ENCODE assay signal across 3 cellular contexts in genomic region chr17:12625092-12625491, GRCh38.
TF ChIP-seq lines count a peak whose summit lies in the region.

No MANE protein-coding gene starts in this region.

TF ChIP-seq in GM23338, 12 proteins besides CTCF, POLR2A, EP300 and RAD21:
- TF ChIP-seq REST (IDR thresholded peaks at IDR 0.05; ENCODE audit: unreplicated experiment) (no peak), ZNF114 (CRISPR knock-in tag; IDR thresholded peaks at IDR 0.05) (no peak), EZH2phosphoT487 (IDR thresholded peaks at IDR 0.05; ENCODE audit: unreplicated experiment) (no peak), POLR2AphosphoS5 (IDR thresholded peaks at IDR 0.05; ENCODE audit: low read depth) (no peak)

TF ChIP-seq in IMR-90, 13 proteins besides CTCF, POLR2A, EP300 and RAD21:
- TF ChIP-seq NFE2L2 (IDR thresholded peaks at IDR 0.05; ENCODE audit: low read depth, low read length) (no peak), MXI1 (IDR thresholded peaks at IDR 0.05; ENCODE audit: borderline replicate concordance, low read depth, low read length) (no peak), SMC3 (IDR thresholded peaks at IDR 0.05; ENCODE audit: low read depth, low read length) (no peak), MAFK (IDR thresholded peaks at IDR 0.05; ENCODE audit: low read depth, low read length) (no peak)
TF ChIP-seq in IMR-90: peak in this region for 0.

TF ChIP-seq in H1, 55 proteins besides CTCF, POLR2A, EP300 and RAD21:
- TF ChIP-seq KDM4A (IDR thresholded peaks at IDR 0.05; ENCODE audit: low read depth, low read length, severe bottlenecking): no peak
- no peak for TF ChIP-seq JUND (IDR thresholded peaks at IDR 0.05; ENCODE audit: low read length)
- no peak for TF ChIP-seq POU5F1 (IDR thresholded peaks at IDR 0.05; ENCODE audit: low read depth, low read length)
- TF ChIP-seq CREB1 (IDR thresholded peaks at IDR 0.05): no peak
- TF ChIP-seq FOSL1 (IDR thresholded peaks at IDR 0.05; ENCODE audit: insufficient read depth, low read depth, low read length): no peak
- TF ChIP-seq SP1 (IDR thresholded peaks at IDR 0.05; ENCODE audit: low read depth, low read length): no peak
- TF ChIP-seq JUN (IDR thresholded peaks at IDR 0.05; ENCODE audit: low read depth, low read length): no peak
- TF ChIP-seq CTBP2 (IDR thresholded peaks at IDR 0.05; ENCODE audit: borderline replicate concordance, insufficient read depth, insufficient read length, low read length): no peak
- no peak for TF ChIP-seq CHD2 (IDR thresholded peaks at IDR 0.05; ENCODE audit: low read length)
- TF ChIP-seq SIRT6 (IDR thresholded peaks at IDR 0.05; ENCODE audit: low read length): no peak
- no peak for TF ChIP-seq GABPA (IDR thresholded peaks at IDR 0.05; ENCODE audit: borderline replicate concordance, insufficient read depth, low read length)
- no peak for TF ChIP-seq SUZ12 (IDR thresholded peaks at IDR 0.05; ENCODE audit: low read length)
- TF ChIP-seq USF2 (IDR thresholded peaks at IDR 0.05; ENCODE audit: low read length): no peak
- TF ChIP-seq SAP30 (IDR thresholded peaks at IDR 0.05; ENCODE audit: insufficient read depth, insufficient replicate concordance, low read length): no peak
- TF ChIP-seq NRF1 (IDR thresholded peaks at IDR 0.05; ENCODE audit: low read depth, low read length): no peak
- TF ChIP-seq SIX5 (IDR thresholded peaks at IDR 0.05; ENCODE audit: low read depth, low read length): no peak
- TF ChIP-seq RBBP5 (IDR thresholded peaks at IDR 0.05; ENCODE audit: borderline replicate concordance, low read depth, low read length): no peak
- no peak for TF ChIP-seq YY1 (IDR thresholded peaks at IDR 0.05; ENCODE audit: low read depth, low read length)
